1 cellular context compared by ENCODE assay signal in genomic region chr1:159122005-159122621, GRCh38.
TF ChIP-seq lines count a peak whose summit lies in the region.

No MANE protein-coding gene starts in this region.

TF ChIP-seq in GM12878, 131 proteins besides CTCF, POLR2A, EP300 and RAD21 (continued from another document):
- TF ChIP-seq GABPA (IDR thresholded peaks at IDR 0.05; ENCODE audit: low read depth) (0 out of 2 replicates have a peak, but pooled peaks have one; percentile 32), CHD4 (IDR thresholded peaks at IDR 0.05) (no peak), MTA2 (IDR thresholded peaks at IDR 0.05; ENCODE audit: low read depth) (peak; percentile 72), SRF (IDR thresholded peaks at IDR 0.05; ENCODE audit: low read depth in 2 of 2, low read length in 2 of 2) (peak in 1 of 2 experiments; percentile 71; a peak in 2 of 4 replicates)
